In the genomic region with DNA sequence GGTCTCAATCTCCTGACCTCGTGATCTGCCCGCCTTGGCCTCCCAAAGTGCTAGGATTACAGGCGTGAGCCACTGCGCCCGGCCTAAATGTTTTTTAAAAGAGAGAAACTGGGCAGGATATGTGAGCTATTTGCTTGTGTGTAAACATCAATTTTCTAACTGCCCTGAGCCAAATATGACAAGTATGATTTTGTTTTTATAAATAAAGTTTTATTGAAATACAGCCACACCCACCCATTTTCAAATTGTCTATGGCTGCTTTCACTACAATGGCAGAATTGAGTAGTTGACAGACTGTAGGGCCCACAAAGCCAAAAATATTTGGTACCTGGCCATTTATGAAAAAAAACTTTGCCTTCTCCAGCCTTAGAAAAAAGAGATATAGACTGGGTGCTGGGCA, we compare ENCODE assay signal across 8 cellular contexts. TPM values are rescaled to one million over a fixed set of nuclear protein-coding genes. Genes with fewer than 3 reads are reported as not detected.
"Had no signal": no experiment of that assay in that cellular context is flagged by ENCODE, and none has a peak within 500 bp of the region (broad histone marks: within the 10 kb centered on the region; RNA-seq: fewer than 3 reads in every experiment).

No MANE protein-coding gene starts in this region.

- DNase-seq: GDM1, GF-D8 had no signal

- FAIRE-seq: G401.6, GM12891, GM12892, GM18507, GM19239 had no signal

RNA-seq across cellular contexts. Expression of a gene that starts 15.9 kb away (rescaled TPM):
- total RNA-seq: G401 had no signal
